11 cellular contexts compared by ENCODE assay signal in genomic region chr6:46735720-46736031, GRCh38. TPM values are rescaled to one million over a fixed set of nuclear protein-coding genes. Genes with fewer than 3 reads are reported as not detected.
DNase-seq lines count a peak whose midpoint lies in the region; ATAC-seq and TF ChIP-seq lines count a peak whose summit lies in the region.
"Had no signal": no experiment of that assay in that cellular context is flagged by ENCODE, and none has a peak within 500 bp of the region (broad histone marks: within the 10 kb centered on the region; RNA-seq: fewer than 3 reads in every experiment).

No MANE protein-coding gene starts in this region.

- in situ Hi-C loops in astrocyte of the cerebellum (cut with HindIII; ENCODE audit: low sequenced_read_pairs) = no loop called here

- no peak for TF ChIP-seq POLR2A in prostate gland (IDR thresholded peaks at IDR 0.05)

- peaks cover 27% of the 10 kb centered on the region for H3K27me3 ChIP-seq in iPS-18a (ENCODE audit: control insufficient read depth, insufficient read depth, low read length)
- H3K27me3 ChIP-seq in prostate gland (replicated peaks; ENCODE audit: insufficient read depth) = no peaks in the 10 kb centered on the region

- H3K9me3 ChIP-seq in iPS-18a (ENCODE audit: control insufficient read depth, low read depth, low read length) (no peaks in the 10 kb centered on the region), prostate gland (no peaks in the 10 kb centered on the region)

- H3K9me3 Mint-ChIP-seq in activated CD8-positive, alpha-beta memory T cell treated with anti-CD3 and anti-CD28 coated beads, Interleukin-2, amount 10 ng/mL, durations not matched to agents 7 days and 5 days (ENCODE audit: low read depth) = no peaks in the 10 kb centered on the region
- H3K9me3 Mint-ChIP-seq: activated naive CD4-positive, alpha-beta T cell treated with anti-CD3 and anti-CD28 coated beads, Interleukin-2, amount 50 U/mL, for 24 hours had no signal

- H3K27ac ChIP-seq in C4-2B (peak overlapping the region; percentile 50), iPS-18a (ENCODE audit: low read length) (no peak overlapping the region), prostate gland (peak overlapping the region; percentile 46 to 73)

- H3K27ac Mint-ChIP-seq in activated CD8-positive, alpha-beta memory T cell treated with anti-CD3 and anti-CD28 coated beads, Interleukin-2, amount 10 ng/mL, durations not matched to agents 7 days and 5 days = no peak overlapping the region
- H3K27ac Mint-ChIP-seq: activated naive CD4-positive, alpha-beta T cell treated with anti-CD3 and anti-CD28 coated beads, Interleukin-2, amount 50 U/mL, for 24 hours had no signal

- intact Hi-C loops in prostate gland (cut with DNase I) = no loop called here

- no peaks in the 10 kb centered on the region for H3K36me3 ChIP-seq in iPS-18a (ENCODE audit: control insufficient read depth, low read depth, low read length)
- H3K36me3 ChIP-seq in prostate gland = no peaks in the 10 kb centered on the region

- H3K4me3 Mint-ChIP-seq in activated CD8-positive, alpha-beta memory T cell treated with anti-CD3 and anti-CD28 coated beads, Interleukin-2, amount 10 ng/mL, durations not matched to agents 7 days and 5 days = no peak overlapping the region
- H3K4me3 Mint-ChIP-seq: activated naive CD4-positive, alpha-beta T cell treated with anti-CD3 and anti-CD28 coated beads, Interleukin-2, amount 50 U/mL, for 24 hours had no signal

- peaks cover 3% of the 10 kb centered on the region for H3K4me1 Mint-ChIP-seq in activated CD8-positive, alpha-beta memory T cell treated with anti-CD3 and anti-CD28 coated beads, Interleukin-2, amount 10 ng/mL, durations not matched to agents 7 days and 5 days

- H3K27me3 Mint-ChIP-seq in activated CD8-positive, alpha-beta memory T cell treated with anti-CD3 and anti-CD28 coated beads, Interleukin-2, amount 10 ng/mL, durations not matched to agents 7 days and 5 days = peaks cover 67% of the 10 kb centered on the region

- 18% methylated on average over 8 of the region's 8 CpGs for WGBS in prostate gland

- H3K36me3 Mint-ChIP-seq in activated CD8-positive, alpha-beta memory T cell treated with anti-CD3 and anti-CD28 coated beads, Interleukin-2, amount 10 ng/mL, durations not matched to agents 7 days and 5 days = peaks cover 3% of the 10 kb centered on the region
- H3K36me3 Mint-ChIP-seq: activated naive CD4-positive, alpha-beta T cell treated with anti-CD3 and anti-CD28 coated beads, Interleukin-2, amount 50 U/mL, for 24 hours had no signal

- ATAC-seq in activated CD8-positive, alpha-beta memory T cell treated with anti-CD3 and anti-CD28 coated beads, Interleukin-2, amount 10 ng/mL, durations not matched to agents 7 days and 5 days = no peak
- ATAC-seq in GM19395 (IDR thresholded peaks at IDR 0.05; ENCODE audit: unreplicated experiment) = no peak

- H3K9ac ChIP-seq in iPS-18a (ENCODE audit: low read length) = peak overlapping the region; percentile 35

- TF ChIP-seq CTCF in C4-2B (conservative IDR thresholded peaks at IDR 0.05) (no peak), astrocyte of the cerebellum (IDR thresholded peaks at IDR 0.05; ENCODE audit: low read depth, low read length, missing control alignments) (no peak), prostate gland (IDR thresholded peaks at IDR 0.05) (no peak)

- DNase-seq in astrocyte of the cerebellum (ENCODE audit: low read depth) (no peak), prostate gland (ENCODE audit: low spot score) (no peak), cerebellar nuclear complex (lab: John Stamatoyannopoulos, UW) (no peak), hepatic stellate cell (ENCODE audit: low spot score) (no peak)
- DNase-seq in activated CD8-positive, alpha-beta memory T cell treated with anti-CD3 and anti-CD28 coated beads, Interleukin-2, amount 10 ng/mL, durations not matched to agents 7 days and 5 days = no peak
- DNase-seq: Karpas-422 had no signal

- CTCF ChIA-PET in activated CD8-positive, alpha-beta memory T cell treated with anti-CD3 and anti-CD28 coated beads, Interleukin-2, amount 10 ng/mL, durations not matched to agents 7 days and 5 days (lab: Charles Lee) = interaction anchor here (0.6 kb wide), 1 partner anchor 62 kb away, joined by 3 read pairs; no protein-coding TSS in a partner anchor

- H3K4me3 ChIP-seq in astrocyte of the cerebellum (ENCODE audit: low read depth, low read length) (peak overlapping the region; percentile 55), iPS-18a (ENCODE audit: low read length) (peak overlapping the region; percentile 76), prostate gland (peak overlapping the region; percentile 48 to 69)

- H3K4me1 ChIP-seq in iPS-18a (ENCODE audit: control insufficient read depth, low read depth, low read length) (peaks cover 4% of the 10 kb centered on the region), prostate gland (replicated peaks) (peaks cover 3% of the 10 kb centered on the region)

RNA-seq across cellular contexts. Expression of gene PLA2G7, which starts 0.5 kb away (rescaled TPM):
- total RNA-seq in prostate gland = 10 to 100 TPM in 1 of 2 donors, 1 to 10 TPM in 1; 6.2 to 38.2 TPM
- total RNA-seq in activated CD8-positive, alpha-beta memory T cell treated with anti-CD3 and anti-CD28 coated beads, Interleukin-2, amount 10 ng/mL, durations not matched to agents 7 days and 5 days = not detected

RNA-seq across cellular contexts. Expression of gene ANKRD66, which starts 11.1 kb away (rescaled TPM):
- not detected for total RNA-seq in prostate gland
- total RNA-seq in activated CD8-positive, alpha-beta memory T cell treated with anti-CD3 and anti-CD28 coated beads, Interleukin-2, amount 10 ng/mL, durations not matched to agents 7 days and 5 days = not detected
- total RNA-seq: omental fat pad had no signal

RNA-seq across cellular contexts. Expression of gene TDRD6, which starts 48.0 kb away (rescaled TPM):
- total RNA-seq in prostate gland = 10 to 100 TPM in 1 of 2 donors, under 1 TPM in 1; 0.91 to 13.0 TPM
- total RNA-seq in activated CD8-positive, alpha-beta memory T cell treated with anti-CD3 and anti-CD28 coated beads, Interleukin-2, amount 10 ng/mL, durations not matched to agents 7 days and 5 days = not detected

RNA-seq across cellular contexts. Expression of gene MEP1A, which starts 57.5 kb away (rescaled TPM):
- under 1 TPM in 1 of 2 donors, not detected in 1; 0.34 TPM for total RNA-seq in prostate gland
- total RNA-seq in activated CD8-positive, alpha-beta memory T cell treated with anti-CD3 and anti-CD28 coated beads, Interleukin-2, amount 10 ng/mL, durations not matched to agents 7 days and 5 days = not detected
- total RNA-seq: omental fat pad had no signal

Comparison
In these comparisons a context has a peak if more than half of its experiments do, and no peak if none do; other contexts are left out.
1. RNA of gene PLA2G7, which starts 0.5 kb away (total RNA-seq): 6.2 to 38.2 TPM in prostate gland; not detected in activated CD8-positive, alpha-beta memory T cell treated with anti-CD3 and anti-CD28 coated beads, Interleukin-2, amount 10 ng/mL, durations not matched to agents 7 days and 5 days; every median in the first group is over 4 times any median in the second.
2. Peak in every context shown above with its lines, with median percentiles within 50 percentile points of each other: H3K4me3 ChIP-seq.